39 cellular contexts compared by ENCODE assay signal in the genomic region with DNA sequence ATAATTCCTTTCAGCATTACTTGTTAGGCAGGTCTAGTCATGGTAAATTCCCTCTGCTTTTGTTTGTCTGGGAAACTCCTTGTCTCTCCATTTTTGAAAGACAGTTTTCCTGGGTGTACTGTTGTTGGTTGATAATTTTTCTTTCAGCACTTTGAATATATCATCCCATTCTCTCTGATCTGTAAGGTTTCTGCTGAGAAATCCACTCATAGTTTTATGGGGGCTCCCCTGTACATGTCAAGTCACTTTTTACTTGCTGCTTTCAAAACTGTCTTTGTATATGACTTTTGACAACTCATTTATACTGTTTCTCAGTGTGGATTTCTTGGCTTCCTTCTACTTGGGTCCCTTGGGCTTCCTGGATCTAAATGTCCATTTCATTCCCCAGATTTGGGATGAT. TPM values are rescaled to one million over a fixed set of nuclear protein-coding genes. Genes with fewer than 3 reads are reported as not detected.
"Had no signal": no experiment of that assay in that cellular context is flagged by ENCODE, and none has a peak within 500 bp of the region (broad histone marks: within the 10 kb centered on the region; RNA-seq: fewer than 3 reads in every experiment).

No MANE protein-coding gene starts in this region.

- H3K4me3 ChIP-seq: MG63 had no signal

- DNase-seq: Kasumi-1, MG63, MM.1S, MV-4-11, NCI-H1048, NCI-H1092, NCI-H1092 treated with DMSO at 0.1 percent for 48 hours, NCI-H1105, NCI-H1417, NCI-H1417 treated with DMSO at 0.1 percent for 48 hours, NCI-H1436, NCI-H1436 treated with DMSO at 0.1 percent for 48 hours, NCI-H146, NCI-H1694, NCI-H1694 treated with DMSO at 0.1 percent for 48 hours, NCI-H187, NCI-H187 treated with DMSO at 0.1 percent for 48 hours, NCI-H1930, NCI-H2029, NCI-H2029 treated with DMSO at 0.1 percent for 48 hours, NCI-H2081, NCI-H2081 treated with DMSO at 0.1 percent for 48 hours, NCI-H2107, NCI-H2171, NCI-H2171 treated with DMSO at 0.1 percent for 48 hours, NCI-H2227 treated with DMSO at 0.1 percent for 48 hours, NCI-H226, NCI-H345, NCI-H446, NCI-H446 treated with DMSO at 0.1 percent for 48 hours, NCI-H510A, NCI-H510A treated with DMSO at 0.1 percent for 48 hours, NCI-H524, NCI-H524 treated with DMSO at 0.1 percent for 48 hours, NCI-H526 had no signal

- H3K36me3 ChIP-seq: MG63 had no signal

RNA-seq across cellular contexts. Expression of a gene that starts 16.5 kb away (rescaled TPM):
- total RNA-seq: LHCN-M2, M059J, MCF 10A, NCI-H460 had no signal
